In the genomic region with DNA sequence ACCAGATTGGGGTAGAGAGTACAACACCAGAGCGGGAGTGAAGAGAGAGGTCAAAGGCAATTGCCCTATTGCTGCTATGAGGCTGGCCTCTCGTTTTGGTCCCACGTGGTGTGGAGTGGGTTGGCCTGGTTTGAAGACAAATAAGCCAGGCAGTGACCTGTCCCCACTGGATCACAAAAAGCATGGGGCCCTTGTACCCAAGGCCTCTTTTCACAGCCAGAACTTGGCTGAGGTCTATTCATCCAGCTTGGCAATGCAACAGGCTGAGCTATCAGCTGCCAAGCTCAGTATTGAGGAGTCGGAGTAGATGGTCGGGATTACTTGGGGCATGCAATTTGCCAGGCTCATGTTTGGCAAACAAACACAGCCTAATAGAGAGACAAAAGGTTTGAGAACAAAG, we compare ENCODE assay signal across 18 cellular contexts.
"Had no signal": no experiment of that assay in that cellular context is flagged by ENCODE, and none has a peak within 500 bp of the region (broad histone marks: within the 10 kb centered on the region; RNA-seq: fewer than 3 reads in every experiment).

No MANE protein-coding gene starts in this region.

- H3K9me3 Mint-ChIP-seq: activated CD4-positive, alpha-beta T cell treated with anti-CD3 and anti-CD28 coated beads, Interleukin-2, amount 10 ng/mL, durations not matched to agents 7 days and 5 days; T-helper 2 cell treated with Interferon-gamma antibody and Interleukin-4, amounts not matched to agents 5 μg/mL and 100 μg/mL, for 36 hours; type B pancreatic cell had no signal

- H3K4me1 ChIP-seq: body of pancreas had no signal

- DNase-seq: activated CD4-positive, alpha-beta T cell treated with anti-CD3 and anti-CD28 coated beads, Interleukin-2, amount 10 ng/mL, durations not matched to agents 7 days and 5 days; activated CD8-positive, alpha-beta memory T cell treated with anti-CD3 and anti-CD28 coated beads, Interleukin-2, amount 50 U/mL, for 48 hours; activated gamma-delta T cell; activated T-cell treated with anti-CD3 and anti-CD28 coated beads, Interleukin-2, amount 50 U/mL, for 72 hours; body of pancreas; cerebellar nuclear complex; effector CD8-positive, alpha-beta T cell; heart right ventricle; ovary; retina; stimulated activated CD4-positive, alpha-beta T cell treated with anti-CD3 and anti-CD28 coated beads, Interleukin-15, amount 100 ng/mL, for 24 hours; stimulated activated CD4-positive, alpha-beta T cell treated with anti-CD3 and anti-CD28 coated beads, Interleukin-4, amount 100 ng/mL, for 1 hour; stimulated activated naive B cell treated with anti-CD40 and anti-IgM and Interleukin-4, amounts not matched to agents 10 μg/mL and 1 μg/mL and 100 μg/mL, for 72 hours; SW 1271 had no signal

- ATAC-seq: activated naive CD4-positive, alpha-beta T cell treated with anti-CD3 and anti-CD28 coated beads, Interleukin-2, amount 50 U/mL, for 72 hours; activated T-cell treated with anti-CD3 and anti-CD28 coated beads, Interleukin-2, amount 50 U/mL, for 72 hours; body of pancreas; stimulated activated naive B cell treated with anti-CD40 and anti-IgM and Interleukin-4, amounts not matched to agents 10 μg/mL and 1 μg/mL and 100 μg/mL, for 72 hours had no signal

- H3K36me3 Mint-ChIP-seq: stimulated activated naive B cell treated with anti-CD40 and anti-IgM and Interleukin-4, amounts not matched to agents 10 μg/mL and 1 μg/mL and 100 μg/mL, for 72 hours; type B pancreatic cell had no signal

- H3K9me3 ChIP-seq: body of pancreas, ovary had no signal

- H3K27ac ChIP-seq: body of pancreas, ovary, skin epidermis had no signal

- H3K4me1 Mint-ChIP-seq: activated CD4-positive, alpha-beta T cell treated with anti-CD3 and anti-CD28 coated beads, Interleukin-2, amount 10 ng/mL, durations not matched to agents 7 days and 5 days; stimulated activated naive B cell treated with anti-CD40 and anti-IgM and Interleukin-4, amounts not matched to agents 10 μg/mL and 1 μg/mL and 100 μg/mL, for 72 hours had no signal

- H3K4me3 ChIP-seq: body of pancreas, heart right ventricle, ovary, skin epidermis had no signal

- H3K36me3 ChIP-seq: heart right ventricle, ovary had no signal

- H3K27me3 ChIP-seq: body of pancreas, heart right ventricle, ovary had no signal

- H3K4me3 Mint-ChIP-seq: activated CD4-positive, alpha-beta T cell treated with anti-CD3 and anti-CD28 coated beads, Interleukin-2, amount 10 ng/mL, durations not matched to agents 7 days and 5 days; activated T-cell treated with anti-CD3 and anti-CD28 coated beads, Interleukin-2, amount 50 U/mL, for 72 hours; stimulated activated naive B cell treated with anti-CD40 and anti-IgM and Interleukin-4, amounts not matched to agents 10 μg/mL and 1 μg/mL and 100 μg/mL, for 72 hours; T-helper 2 cell treated with Interferon-gamma antibody and Interleukin-4, amounts not matched to agents 5 μg/mL and 100 μg/mL, for 36 hours; type B pancreatic cell had no signal

- H3K27ac Mint-ChIP-seq: activated CD4-positive, alpha-beta T cell treated with anti-CD3 and anti-CD28 coated beads, Interleukin-2, amount 10 ng/mL, durations not matched to agents 7 days and 5 days; activated naive CD4-positive, alpha-beta T cell treated with anti-CD3 and anti-CD28 coated beads, Interleukin-2, amount 50 U/mL, for 72 hours; activated T-cell treated with anti-CD3 and anti-CD28 coated beads, Interleukin-2, amount 50 U/mL, for 72 hours; stimulated activated naive B cell treated with anti-CD40 and anti-IgM and Interleukin-4, amounts not matched to agents 10 μg/mL and 1 μg/mL and 100 μg/mL, for 72 hours; T-helper 2 cell treated with Interferon-gamma antibody and Interleukin-4, amounts not matched to agents 5 μg/mL and 100 μg/mL, for 36 hours; type B pancreatic cell had no signal
